2 cellular contexts compared by ENCODE assay signal in genomic region chr3:48591886-48592518, GRCh38.
A peak's percentile ranks its signal among the peaks of the same experiment; 100 is the strongest.
TF ChIP-seq lines count a peak whose summit lies in the region.

No MANE protein-coding gene starts in this region.

TF ChIP-seq in A549, 52 proteins besides CTCF, POLR2A, EP300 and RAD21:
- TF ChIP-seq HMGXB4 (CRISPR knock-in tag; IDR thresholded peaks at IDR 0.05; ENCODE audit: borderline replicate concordance) (no peak), RFX5 (IDR thresholded peaks at IDR 0.05) (no peak), EHF (CRISPR knock-in tag; IDR thresholded peaks at IDR 0.05) (no peak), TFCP2L1 (CRISPR knock-in tag; IDR thresholded peaks at IDR 0.05) (no peak), POLR2AphosphoS2 (conservative IDR thresholded peaks at IDR 0.05; ENCODE audit: low read length) (no peak), USF2 (IDR thresholded peaks at IDR 0.05) (no peak), ZC3H11A (IDR thresholded peaks at IDR 0.05) (no peak), ELK1 (IDR thresholded peaks at IDR 0.05; ENCODE audit: low read depth, low read length) (no peak), SREBF2 (IDR thresholded peaks at IDR 0.05) (no peak), ZFP36 (IDR thresholded peaks at IDR 0.05; ENCODE audit: borderline replicate concordance, partially characterized antibody) (no peak), TP53 (CRISPR knock-in tag; IDR thresholded peaks at IDR 0.05) (no peak), GATA3 (IDR thresholded peaks at IDR 0.05; ENCODE audit: borderline replicate concordance) (no peak)
TF ChIP-seq in A549: peak in this region for 0.

TF ChIP-seq in HEK293, 187 proteins besides CTCF, POLR2A, EP300 and RAD21:
- TF ChIP-seq ZNF132 (tag by site-specific recombination; IDR thresholded peaks at IDR 0.05; ENCODE audit: borderline replicate concordance): no peak
- TF ChIP-seq PATZ1 (tag by site-specific recombination; IDR thresholded peaks at IDR 0.05): no peak
- no peak for TF ChIP-seq ZNF529 (tag by site-specific recombination; IDR thresholded peaks at IDR 0.05; ENCODE audit: insufficient replicate concordance)
- peak; percentile 47; the same call in 1 of the 2 replicates for TF ChIP-seq ZNF692 (tag by site-specific recombination; IDR thresholded peaks at IDR 0.05)
- peak; percentile 63 for TF ChIP-seq ZFP69B (tag by site-specific recombination; IDR thresholded peaks at IDR 0.05)
- no peak for TF ChIP-seq ZNF37A (tag by site-specific recombination; IDR thresholded peaks at IDR 0.05)
